Comparison of ENCODE assay signal across 1 cellular context in genomic region chr12:96196781-96197180, GRCh38.
TF ChIP-seq lines count a peak whose summit lies in the region.

No MANE protein-coding gene starts in this region.

TF ChIP-seq in GM23338, 12 proteins besides CTCF, POLR2A, EP300 and RAD21 (continued from another document):
- TF ChIP-seq ZNF462 (CRISPR knock-in tag; IDR thresholded peaks at IDR 0.05) (no peak), CREB1 (CRISPR knock-in tag; IDR thresholded peaks at IDR 0.05; ENCODE audit: low read depth) (no peak), NANOG (IDR thresholded peaks at IDR 0.05; ENCODE audit: borderline replicate concordance) (no peak)
